Comparison of ENCODE assay signal across 30 cellular contexts in the genomic region with DNA sequence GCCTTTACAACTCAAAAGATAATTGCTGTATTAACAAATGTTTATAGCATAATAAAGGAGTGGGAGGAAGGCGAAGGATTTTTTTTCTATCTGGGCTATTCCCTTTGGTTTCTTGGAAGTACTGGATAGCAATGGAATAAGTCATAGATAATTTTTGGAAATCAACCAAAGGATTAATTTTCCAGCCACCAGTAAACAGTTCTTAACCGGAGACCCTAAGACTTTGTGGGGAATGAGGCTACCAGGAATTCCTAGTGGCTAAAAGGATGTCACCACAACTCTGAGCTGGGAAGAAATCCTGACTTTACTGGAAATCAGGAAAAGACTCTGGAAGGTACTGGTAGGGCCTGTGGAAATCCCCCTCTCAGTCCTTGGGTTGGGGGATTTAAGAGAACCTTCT.
"Had no signal": no experiment of that assay in that cellular context is flagged by ENCODE, and none has a peak within 500 bp of the region (broad histone marks: within the 10 kb centered on the region; RNA-seq: fewer than 3 reads in every experiment).

No MANE protein-coding gene starts in this region.

- H3K4me3 Mint-ChIP-seq: immature natural killer cell; naive B cell; natural killer cell; nephron progenitor cell; neural progenitor cell; stimulated activated effector memory CD8-positive, alpha-beta T cell treated with anti-CD3 and anti-CD28 coated beads, Interleukin-12 subunit alpha, Interleukin-12 subunit beta, amount 100 ng/mL, for 72 hours; stimulated activated naive CD8-positive, alpha-beta T cell treated with anti-CD3 and anti-CD28 coated beads, Interleukin-15, Interleukin-2, amounts not matched to agents 100 ng/mL and 50 ng/mL, for 24 hours had no signal

- FAIRE-seq: islet of Langerhans, kidney had no signal

- H3K36me3 Mint-ChIP-seq: immature natural killer cell; naive B cell; natural killer cell; neural progenitor cell; stimulated activated effector memory CD8-positive, alpha-beta T cell treated with anti-CD3 and anti-CD28 coated beads, Interleukin-12 subunit alpha, Interleukin-12 subunit beta, amount 100 ng/mL, for 72 hours had no signal

- H3K9ac ChIP-seq: neural progenitor cell, parathyroid adenoma had no signal

- H3K27ac Mint-ChIP-seq: immature natural killer cell; naive B cell; natural killer cell; nephron progenitor cell; stimulated activated effector memory CD8-positive, alpha-beta T cell treated with anti-CD3 and anti-CD28 coated beads, Interleukin-12 subunit alpha, Interleukin-12 subunit beta, amount 100 ng/mL, for 72 hours; stimulated activated naive CD8-positive, alpha-beta T cell treated with anti-CD3 and anti-CD28 coated beads, Interleukin-15, Interleukin-2, amounts not matched to agents 100 ng/mL and 50 ng/mL, for 24 hours had no signal

- H3K36me3 ChIP-seq: heart left ventricle, left lung, lower lobe of right lung, neural progenitor cell, neutrophil, right atrium auricular region, right lobe of liver, spleen, suprapubic skin, thoracic aorta, tibial artery, uterus had no signal

- H2AFZ ChIP-seq: neural progenitor cell, parathyroid adenoma had no signal

- DNase-seq: heart left ventricle; hypothalamus; immature natural killer cell; kidney; left colon; left lung; lower lobe of right lung; mammary epithelial cell; naive B cell; natural killer cell; nephron progenitor cell; occipital lobe; psoas muscle; right lobe of liver; spleen; stimulated activated CD4-positive, alpha-beta T cell treated with anti-CD3 and anti-CD28 coated beads, Interleukin-4, amount 100 ng/mL, for 24 hours; stimulated activated naive CD4-positive, alpha-beta T cell; tibial artery; trophoblast cell; uterus had no signal

- H3K27me3 ChIP-seq: heart left ventricle, left lung, neutrophil, right atrium auricular region, right lobe of liver, spleen, suprapubic skin, tibial artery, uterus had no signal

- H3K4me1 Mint-ChIP-seq: immature natural killer cell; naive B cell; natural killer cell; stimulated activated effector memory CD8-positive, alpha-beta T cell treated with anti-CD3 and anti-CD28 coated beads, Interleukin-12 subunit alpha, Interleukin-12 subunit beta, amount 100 ng/mL, for 72 hours had no signal

- H3K4me2 ChIP-seq: neural progenitor cell had no signal

- ATAC-seq: heart left ventricle; left colon; left lung; lower lobe of right lung; natural killer cell; psoas muscle; right lobe of liver; stimulated activated effector memory CD8-positive, alpha-beta T cell treated with anti-CD3 and anti-CD28 coated beads, Interleukin-12 subunit alpha, Interleukin-12 subunit beta, amount 100 ng/mL, for 72 hours had no signal

- H3K4me1 ChIP-seq: heart left ventricle, left lung, lower lobe of right lung, parathyroid adenoma, psoas muscle, right atrium auricular region, right lobe of liver, spleen, suprapubic skin, uterus had no signal

- H3K27me3 Mint-ChIP-seq: naive B cell; stimulated activated naive CD8-positive, alpha-beta T cell treated with anti-CD3 and anti-CD28 coated beads, Interleukin-15, Interleukin-2, amounts not matched to agents 100 ng/mL and 50 ng/mL, for 24 hours had no signal

- H3K9me3 Mint-ChIP-seq: nephron progenitor cell; stimulated activated naive CD8-positive, alpha-beta T cell treated with anti-CD3 and anti-CD28 coated beads, Interleukin-15, Interleukin-2, amounts not matched to agents 100 ng/mL and 50 ng/mL, for 24 hours had no signal

- H3K79me2 ChIP-seq: parathyroid adenoma had no signal

- H3K9me3 ChIP-seq: heart left ventricle, left lung, lower lobe of right lung, neutrophil, psoas muscle, right atrium auricular region, right lobe of liver, spleen, suprapubic skin, thoracic aorta, tibial artery, uterus had no signal

- H3K27ac ChIP-seq: heart left ventricle, left lung, lower lobe of right lung, neural progenitor cell, neutrophil, parathyroid adenoma, psoas muscle, right atrium auricular region, right lobe of liver, skin epidermis, spleen, suprapubic skin, thoracic aorta, tibial artery, uterus had no signal

- H3K4me3 ChIP-seq: heart left ventricle, left lung, lower lobe of right lung, neural progenitor cell, psoas muscle, right atrium auricular region, right lobe of liver, skin epidermis, spleen, suprapubic skin, thoracic aorta, tibial artery, uterus had no signal
